ENCODE assay signal across 1 cellular context in the genomic region with DNA sequence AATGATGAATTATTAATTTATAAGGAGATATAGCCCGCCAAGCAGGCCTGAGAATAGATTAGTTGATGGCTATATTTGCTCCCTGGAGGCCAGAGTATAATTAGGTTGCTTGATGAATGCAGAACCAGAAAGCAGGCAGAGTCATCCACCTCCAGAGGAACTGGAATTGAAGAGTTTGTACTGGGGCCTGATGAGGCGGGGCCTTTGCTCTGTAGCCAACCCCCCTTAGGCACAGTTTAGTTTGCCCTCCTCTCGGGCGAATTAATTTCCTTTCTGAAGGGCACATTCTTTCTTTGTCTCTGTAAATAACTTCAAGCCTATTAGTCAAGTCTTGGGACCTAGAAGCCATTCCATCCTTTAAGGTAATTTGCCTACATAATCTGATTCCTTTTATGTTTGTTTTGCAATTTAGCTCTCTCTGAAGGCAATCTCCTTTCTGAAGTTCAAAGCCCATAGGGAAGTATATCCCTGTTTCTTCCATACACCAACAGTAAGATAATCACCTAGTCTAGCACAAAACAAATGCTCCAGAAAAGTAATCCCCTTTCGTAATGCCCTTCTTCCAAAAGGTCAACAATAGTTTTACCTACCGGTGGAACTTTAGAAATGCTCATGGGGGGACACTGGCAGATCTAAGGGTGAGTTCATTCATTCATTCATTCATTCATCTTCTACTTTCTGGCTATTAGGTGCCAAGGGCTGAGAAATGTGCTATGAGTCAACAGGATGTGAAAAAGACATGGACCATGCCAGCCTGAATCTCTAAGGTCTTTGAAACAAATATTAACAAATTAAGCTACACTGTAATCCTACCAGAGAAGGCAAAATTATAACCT.
TF ChIP-seq lines count a peak whose summit lies in the region.

No MANE protein-coding gene starts in this region.

TF ChIP-seq in GM12878, 131 proteins besides CTCF, POLR2A, EP300 and RAD21:
- no peak for TF ChIP-seq PAX8 (IDR thresholded peaks at IDR 0.05)
- TF ChIP-seq EGR1 (IDR thresholded peaks at IDR 0.05; ENCODE audit: borderline replicate concordance in 1 of 2, low read depth in 2 of 2, low read length in 2 of 2): no peak
- peak; percentile 73 for TF ChIP-seq ZNF24 (IDR thresholded peaks at IDR 0.05)
- TF ChIP-seq SMARCA5 (IDR thresholded peaks at IDR 0.05): no peak
- TF ChIP-seq ZNF207 (IDR thresholded peaks at IDR 0.05; ENCODE audit: borderline replicate concordance): no peak
